2 cellular contexts compared by ENCODE assay signal in the genomic region with DNA sequence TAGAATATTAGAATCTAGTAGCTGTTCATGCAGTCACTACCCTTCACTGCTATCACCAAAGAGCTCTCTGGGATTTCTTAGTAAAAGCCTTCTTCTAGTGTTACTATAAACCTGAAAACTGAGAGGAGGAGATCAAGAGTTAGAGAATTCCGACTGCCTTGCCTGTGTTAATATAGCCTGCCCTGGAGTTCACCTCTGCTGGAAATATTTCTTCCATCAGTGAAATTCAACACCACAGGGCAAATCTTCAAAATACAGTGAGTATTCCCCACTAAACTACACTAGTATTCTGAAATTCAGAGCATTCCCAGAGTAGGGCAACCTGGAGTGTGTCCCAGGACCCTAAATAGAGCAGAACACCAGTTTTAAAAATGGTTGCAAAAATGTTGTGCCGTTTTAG.
TF ChIP-seq lines count a peak whose summit lies in the region.

No MANE protein-coding gene starts in this region.

TF ChIP-seq in SK-N-SH, 30 proteins besides CTCF, POLR2A, EP300 and RAD21 (continued from another document):
- TF ChIP-seq, protein P1, sequence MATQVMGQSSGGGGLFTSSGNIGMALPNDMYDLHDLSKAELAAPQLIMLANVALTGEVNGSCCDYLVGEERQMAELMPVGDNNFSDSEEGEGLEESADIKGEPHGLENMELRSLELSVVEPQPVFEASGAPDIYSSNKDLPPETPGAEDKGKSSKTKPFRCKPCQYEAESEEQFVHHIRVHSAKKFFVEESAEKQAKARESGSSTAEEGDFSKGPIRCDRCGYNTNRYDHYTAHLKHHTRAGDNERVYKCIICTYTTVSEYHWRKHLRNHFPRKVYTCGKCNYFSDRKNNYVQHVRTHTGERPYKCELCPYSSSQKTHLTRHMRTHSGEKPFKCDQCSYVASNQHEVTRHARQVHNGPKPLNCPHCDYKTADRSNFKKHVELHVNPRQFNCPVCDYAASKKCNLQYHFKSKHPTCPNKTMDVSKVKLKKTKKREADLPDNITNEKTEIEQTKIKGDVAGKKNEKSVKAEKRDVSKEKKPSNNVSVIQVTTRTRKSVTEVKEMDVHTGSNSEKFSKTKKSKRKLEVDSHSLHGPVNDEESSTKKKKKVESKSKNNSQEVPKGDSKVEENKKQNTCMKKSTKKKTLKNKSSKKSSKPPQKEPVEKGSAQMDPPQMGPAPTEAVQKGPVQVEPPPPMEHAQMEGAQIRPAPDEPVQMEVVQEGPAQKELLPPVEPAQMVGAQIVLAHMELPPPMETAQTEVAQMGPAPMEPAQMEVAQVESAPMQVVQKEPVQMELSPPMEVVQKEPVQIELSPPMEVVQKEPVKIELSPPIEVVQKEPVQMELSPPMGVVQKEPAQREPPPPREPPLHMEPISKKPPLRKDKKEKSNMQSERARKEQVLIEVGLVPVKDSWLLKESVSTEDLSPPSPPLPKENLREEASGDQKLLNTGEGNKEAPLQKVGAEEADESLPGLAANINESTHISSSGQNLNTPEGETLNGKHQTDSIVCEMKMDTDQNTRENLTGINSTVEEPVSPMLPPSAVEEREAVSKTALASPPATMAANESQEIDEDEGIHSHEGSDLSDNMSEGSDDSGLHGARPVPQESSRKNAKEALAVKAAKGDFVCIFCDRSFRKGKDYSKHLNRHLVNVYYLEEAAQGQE (IDR thresholded peaks at IDR 0.05; ENCODE audit: low read depth, low read length) = no peak
- TF ChIP-seq MXI1 (IDR thresholded peaks at IDR 0.05; ENCODE audit: low read depth, low read length) = no peak
- no peak for TF ChIP-seq TEAD4 (IDR thresholded peaks at IDR 0.05; ENCODE audit: borderline replicate concordance, insufficient read depth)
- no peak for TF ChIP-seq TCF12 (IDR thresholded peaks at IDR 0.05)
- TF ChIP-seq, protein P2, sequence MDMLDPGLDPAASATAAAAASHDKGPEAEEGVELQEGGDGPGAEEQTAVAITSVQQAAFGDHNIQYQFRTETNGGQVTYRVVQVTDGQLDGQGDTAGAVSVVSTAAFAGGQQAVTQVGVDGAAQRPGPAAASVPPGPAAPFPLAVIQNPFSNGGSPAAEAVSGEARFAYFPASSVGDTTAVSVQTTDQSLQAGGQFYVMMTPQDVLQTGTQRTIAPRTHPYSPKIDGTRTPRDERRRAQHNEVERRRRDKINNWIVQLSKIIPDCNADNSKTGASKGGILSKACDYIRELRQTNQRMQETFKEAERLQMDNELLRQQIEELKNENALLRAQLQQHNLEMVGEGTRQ (IDR thresholded peaks at IDR 0.05; ENCODE audit: borderline replicate concordance, low read depth, low read length) = no peak
- TF ChIP-seq NFIC (IDR thresholded peaks at IDR 0.05; ENCODE audit: borderline replicate concordance) = no peak

TF ChIP-seq in endothelial cell of umbilical vein, 7 proteins besides CTCF, POLR2A, EP300 and RAD21 (continued from another document):
- TF ChIP-seq MAX (IDR thresholded peaks at IDR 0.05; ENCODE audit: insufficient read depth, insufficient read length) = no peak
- TF ChIP-seq GATA2 (IDR thresholded peaks at IDR 0.05; ENCODE audit: insufficient read depth, insufficient read length, low read depth, low read length) = no peak
